11 cellular contexts compared by ENCODE assay signal in genomic region chr1:164561461-164561860, GRCh38. TPM values are rescaled to one million over a fixed set of nuclear protein-coding genes. Genes with fewer than 3 reads are reported as not detected.
DNase-seq lines count a peak whose midpoint lies in the region; ATAC-seq, FAIRE-seq and TF ChIP-seq lines count a peak whose summit lies in the region.
"Had no signal": no experiment of that assay in that cellular context is flagged by ENCODE, and none has a peak within 500 bp of the region (broad histone marks: within the 10 kb centered on the region; RNA-seq: fewer than 3 reads in every experiment).

No MANE protein-coding gene starts in this region.

- 5 to 16% (median 11%) methylated on average over 1 of the region's 1 CpG for WGBS in small intestine, 3 donors

- H3K9me3 ChIP-seq in left ventricle myocardium inferior (replicated peaks): no peaks in the 10 kb centered on the region
- H3K9me3 ChIP-seq in mucosa of rectum (ENCODE audit: control insufficient read depth in 2 of 2, low read length in 2 of 2): no peaks in the 10 kb centered on the region
- H3K9me3 ChIP-seq in vagina: no peaks in the 10 kb centered on the region
- no peaks in the 10 kb centered on the region for H3K9me3 ChIP-seq in small intestine (ENCODE audit: control insufficient read depth, low read depth)

- H3K27me3 ChIP-seq in left ventricle myocardium inferior (ENCODE audit: low read depth) (no peaks in the 10 kb centered on the region), mucosa of rectum (ENCODE audit: control insufficient read depth in 2 of 2, insufficient read depth in 2 of 2, low read length in 2 of 2) (no peaks in the 10 kb centered on the region), vagina (no peaks in the 10 kb centered on the region), small intestine (ENCODE audit: control insufficient read depth in 2 of 2, insufficient read depth in 2 of 2, low read length in 2 of 2) (no peaks in the 10 kb centered on the region)

- intact Hi-C loops in left ventricle myocardium inferior (cut with micrococcal nuclease): loop anchor here (10.0 kb wide), 1 partner anchor 223 kb away; no protein-coding TSS in a partner anchor
- intact Hi-C loops in cardiac septum (cut with DNase I): loop anchor here (10.0 kb wide), 1 partner anchor 143 kb away; no protein-coding TSS in a partner anchor
- intact Hi-C loops in vagina (cut with DNase I): loop anchor here (5.0 to 10.0 kb wide), 2 partner anchors 53 to 226 kb away; no protein-coding TSS in a partner anchor

- peak overlapping the region in 1 of 2 donors; percentile 76 for H3K9ac ChIP-seq in mucosa of rectum (ENCODE audit: low read depth in 1 of 2, low read length in 2 of 2)

- no peak for TF ChIP-seq POLR2A in vagina (IDR thresholded peaks at IDR 0.05)

- H3K27ac ChIP-seq in left ventricle myocardium inferior (replicated peaks) (peak overlapping the region; percentile 85), cingulate gyrus (ENCODE audit: low read depth, low read length) (peak overlapping the region; percentile 66), mucosa of rectum (ENCODE audit: low read depth in 2 of 2, low read length in 2 of 2) (peak overlapping the region in 1 of 2 donors; percentile 66), vagina (peak overlapping the region; percentile 95), small intestine (ENCODE audit: low read depth in 1 of 2, low read length in 1 of 2) (no peak overlapping the region)

- no peak for DNase-seq in left ventricle myocardium inferior
- no peak for DNase-seq in cardiac septum (ENCODE audit: low spot score)
- DNase-seq in vagina (ENCODE audit: extremely low spot score in 2 of 2): no peak
- no peak for DNase-seq in stimulated activated naive CD4-positive, alpha-beta T cell treated with Interleukin-2 at 50 U/mL for 16 hours (lab: John Stamatoyannopoulos, UW)
- DNase-seq in small intestine: no peak
- DNase-seq: activated CD4-positive, alpha-beta T cell treated with anti-CD3 and anti-CD28 coated beads, Interleukin-2, amount 50 U/mL, for 1 hour; NCI-H1436 treated with DMSO at 0.1 percent for 48 hours; stimulated activated CD4-positive, alpha-beta T cell treated with anti-CD3 and anti-CD28 coated beads, Interleukin-2, amount 100 ng/mL, for 48 hours had no signal

- H3K4me3 ChIP-seq in left ventricle myocardium inferior (peak overlapping the region; percentile 82), mucosa of rectum (ENCODE audit: low read length in 2 of 2) (peak overlapping the region; percentile 34 to 88), vagina (peak overlapping the region; percentile 82 to 91), small intestine (ENCODE audit: low read depth in 1 of 2, low read length in 2 of 2) (peak overlapping the region in 1 of 2 donors; percentile 79)

- H3K4me1 ChIP-seq in left ventricle myocardium inferior: peaks cover 50% of the 10 kb centered on the region
- peaks cover 7% of the 10 kb centered on the region in 2 donors for H3K4me1 ChIP-seq in mucosa of rectum (ENCODE audit: control insufficient read depth in 2 of 2, insufficient read depth in 2 of 2, low read length in 2 of 2)
- peaks cover 45% of the 10 kb centered on the region for H3K4me1 ChIP-seq in vagina
- no peaks in the 10 kb centered on the region for H3K4me1 ChIP-seq in small intestine (ENCODE audit: control insufficient read depth in 2 of 2, insufficient read depth in 1 of 2, low read depth in 1 of 2, low read length in 1 of 2)

- H3K36me3 ChIP-seq in left ventricle myocardium inferior: no peaks in the 10 kb centered on the region
- no peaks in the 10 kb centered on the region for H3K36me3 ChIP-seq in mucosa of rectum (ENCODE audit: control insufficient read depth in 2 of 2, insufficient read depth in 2 of 2, low read length in 2 of 2)
- H3K36me3 ChIP-seq in vagina: no peaks in the 10 kb centered on the region
- no peaks in the 10 kb centered on the region for H3K36me3 ChIP-seq in small intestine (ENCODE audit: control insufficient read depth in 2 of 2, insufficient read depth in 2 of 2, low read length in 2 of 2)

- TF ChIP-seq CTCF in left ventricle myocardium inferior (IDR thresholded peaks at IDR 0.05; ENCODE audit: borderline replicate concordance) (no peak), vagina (IDR thresholded peaks at IDR 0.05) (no peak)

- no peak for ATAC-seq in HG02610 (IDR thresholded peaks at IDR 0.05; ENCODE audit: unreplicated experiment)

- FAIRE-seq in small intestine (lab: Jason Lieb, UNC): no peak

RNA-seq across cellular contexts. Expression of gene PBX1, which starts 2.5 kb away (rescaled TPM):
- total RNA-seq in left ventricle myocardium inferior (73.2 TPM), cardiac septum (52.2 TPM), vagina (69.0 TPM)
- polyA plus RNA-seq in small intestine: 10 to 100 TPM; 12.5 to 16.4 (median 12.7) TPM

Comparison
In these comparisons a context has a peak if more than half of its experiments do, and no peak if none do; other contexts are left out.
1. H3K27ac ChIP-seq: peak in left ventricle myocardium inferior (single experiment), cingulate gyrus (single experiment) and vagina (single experiment); none in small intestine (0 of 2).